ENCODE assay signal across 17 cellular contexts in the genomic region with DNA sequence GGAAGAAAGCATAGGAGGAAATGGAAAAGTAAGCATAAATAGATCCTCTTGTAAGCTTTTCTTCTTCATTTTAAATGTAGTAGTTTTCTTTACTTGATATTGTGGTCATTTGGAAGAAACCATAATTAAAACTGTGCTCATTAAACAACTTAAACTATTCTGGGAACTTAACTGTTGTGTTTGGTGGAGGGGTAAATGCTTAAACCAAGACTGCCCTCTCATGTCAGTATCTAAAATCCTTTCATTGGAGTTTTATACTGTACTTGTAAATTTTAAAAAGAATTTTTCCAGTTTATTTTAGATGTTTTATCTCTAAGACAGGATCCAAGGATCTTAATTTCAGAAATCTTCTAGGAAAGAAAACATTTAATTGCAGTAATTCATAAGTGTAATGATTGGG. TPM values are rescaled to one million over a fixed set of nuclear protein-coding genes. Genes with fewer than 3 reads are reported as not detected.
DNase-seq lines count a peak whose midpoint lies in the region; ATAC-seq, FAIRE-seq and TF ChIP-seq lines count a peak whose summit lies in the region.
"Had no signal": no experiment of that assay in that cellular context is flagged by ENCODE, and none has a peak within 500 bp of the region (broad histone marks: within the 10 kb centered on the region; RNA-seq: fewer than 3 reads in every experiment).

No MANE protein-coding gene starts in this region.

- no peaks in the 10 kb centered on the region for H3K4me1 ChIP-seq in GM12878 (ENCODE audit: control insufficient read depth, insufficient read depth, low read length)

- no peaks in the 10 kb centered on the region for H3K27me3 Mint-ChIP-seq in activated naive CD4-positive, alpha-beta T cell treated with anti-CD3 and anti-CD28 coated beads for 36 hours (ENCODE audit: low read depth)
- no peaks in the 10 kb centered on the region for H3K27me3 Mint-ChIP-seq in nephron (ENCODE audit: low read depth)

- FAIRE-seq in GM12878 (lab: Jason Lieb, UNC): peak; percentile 23
- FAIRE-seq: bronchial epithelial cell had no signal

- H3K4me3 Mint-ChIP-seq in activated naive CD4-positive, alpha-beta T cell treated with anti-CD3 and anti-CD28 coated beads for 36 hours: no peak overlapping the region
- no peak overlapping the region for H3K4me3 Mint-ChIP-seq in nephron

- POLR2A ChIA-PET in GM12878 (lab: Charles Lee): no interaction called here

- peak overlapping the region; percentile 48 for H3K27ac Mint-ChIP-seq in activated naive CD4-positive, alpha-beta T cell treated with anti-CD3 and anti-CD28 coated beads for 36 hours
- peak overlapping the region in 1 of 2 donors; percentile 23 for H3K27ac Mint-ChIP-seq in activated naive CD4-positive, alpha-beta T cell treated with anti-CD3 and anti-CD28 coated beads, Interleukin-2, amount 50 U/mL, for 72 hours
- peak overlapping the region; percentile 12 to 39 (median 30) for H3K27ac Mint-ChIP-seq in nephron

- no peaks in the 10 kb centered on the region for H3K9me3 Mint-ChIP-seq in activated naive CD4-positive, alpha-beta T cell treated with anti-CD3 and anti-CD28 coated beads for 36 hours
- peaks cover 0 to 3% of the 10 kb centered on the region in 2 donors for H3K9me3 Mint-ChIP-seq in activated naive CD4-positive, alpha-beta T cell treated with anti-CD3 and anti-CD28 coated beads, Interleukin-2, amount 50 U/mL, for 72 hours
- H3K9me3 Mint-ChIP-seq in nephron: no peaks in the 10 kb centered on the region

- H3K4me1 Mint-ChIP-seq in activated naive CD4-positive, alpha-beta T cell treated with anti-CD3 and anti-CD28 coated beads for 36 hours (ENCODE audit: low read depth): peaks cover 44% of the 10 kb centered on the region
- peaks cover 41% of the 10 kb centered on the region for H3K4me1 Mint-ChIP-seq in nephron

- intact Hi-C loops in activated naive CD4-positive, alpha-beta T cell treated with anti-CD3 and anti-CD28 coated beads for 36 hours (cut with micrococcal nuclease): no loop called here
- intact Hi-C loops in GM12878 (cut with micrococcal nuclease; ENCODE audit: unreplicated experiment): no loop called here

- TF ChIP-seq POLR2A in GM12878 (IDR thresholded peaks at IDR 0.05; ENCODE audit: low read depth, low read length): no peak

- H3K79me2 ChIP-seq in GM12878 (ENCODE audit: control insufficient read depth, insufficient read depth, low read length): 0 out of 2 replicates have a peak, but pooled peaks cover 2% of the 10 kb centered on the region

- H3K36me3 ChIP-seq in GM12878 (ENCODE audit: control insufficient read depth in 2 of 2, insufficient read depth in 2 of 2, low read length in 1 of 2): peaks cover 0 to 3% of the 10 kb centered on the region in 2 experiments; a peak in 2 of 4 replicates

- SMC1A ChIA-PET in GM12878 (lab: Charles Lee; ENCODE audit: uncharacterized antibody, unreplicated experiment): interaction anchor here (2.0 to 2.1 kb wide), 2 partner anchors 16 to 586 kb away, joined by 9 to 10 read pairs; no protein-coding TSS in a partner anchor

- no peak overlapping the region for H3K4me3 ChIP-seq in LNCaP clone FGC (ENCODE audit: low read depth, low read length)
- H3K4me3 ChIP-seq in GM12878: no peak overlapping the region

- H3K9ac ChIP-seq in GM12878 (ENCODE audit: control insufficient read depth, insufficient read depth, low read length): no peak overlapping the region

- no peaks in the 10 kb centered on the region for H3K9me3 ChIP-seq in GM12878 (replicated peaks; ENCODE audit: control insufficient read depth, insufficient read depth, low read length)

- H3K4me2 ChIP-seq in GM12878 (ENCODE audit: control insufficient read depth, insufficient read depth): no peak overlapping the region

- no peaks in the 10 kb centered on the region for H3K27me3 ChIP-seq in GM12878 (replicated peaks in 1 of 2; ENCODE audit: control insufficient read depth in 2 of 2, insufficient read depth in 2 of 2, low read length in 1 of 2)

- no TSS peak for BruUV-seq in GM12878 (replicated peaks; lab: Mats Ljungman, UMichigan)

- no peak for ATAC-seq in activated naive CD4-positive, alpha-beta T cell treated with anti-CD3 and anti-CD28 coated beads, Interleukin-2, amount 50 U/mL, for 72 hours
- ATAC-seq in GM12878 (no peak), HG03135 (IDR thresholded peaks at IDR 0.05; ENCODE audit: unreplicated experiment) (no peak)
- ATAC-seq: esophagus mucosa had no signal

- no peak overlapping the region for H2AFZ ChIP-seq in GM12878 (ENCODE audit: control insufficient read depth, low read depth, low read length)

- TF ChIP-seq EP300 in GM12878 (IDR thresholded peaks at IDR 0.05; ENCODE audit: borderline replicate concordance in 1 of 2, control insufficient read depth in 1 of 2, low read depth in 2 of 2, low read length in 2 of 2): no peak

- RAD21 ChIA-PET in GM12878 (lab: Charles Lee; ENCODE audit: unreplicated experiment): interaction anchor here (1.7 kb wide), 1 partner anchor 586 kb away, joined by 5 read pairs; no protein-coding TSS in a partner anchor

- TF ChIP-seq CTCF in LNCaP clone FGC (IDR thresholded peaks at IDR 0.05; ENCODE audit: control insufficient read depth, extremely low read depth, insufficient read depth) (peak; percentile 21; the same call in 1 of the 2 replicates), GM12878 (IDR thresholded peaks at IDR 0.05 in 2 of 3, conservative IDR thresholded peaks at IDR 0.05 in 1 of 3; ENCODE audit: control insufficient read depth in 2 of 3, extremely low read depth in 1 of 3, insufficient read depth in 1 of 3, low read depth in 3 of 3, low read length in 3 of 3) (no peak; a peak in 1 of 6 replicates), nephron (IDR thresholded peaks at IDR 0.05; ENCODE audit: unreplicated experiment in 3 of 3) (peak in 1 of 3 experiments; percentile 15)

- peaks cover 14% of the 10 kb centered on the region for H3K36me3 Mint-ChIP-seq in activated naive CD4-positive, alpha-beta T cell treated with anti-CD3 and anti-CD28 coated beads for 36 hours (ENCODE audit: low read depth)
- H3K36me3 Mint-ChIP-seq in activated naive CD4-positive, alpha-beta T cell treated with anti-CD3 and anti-CD28 coated beads, Interleukin-2, amount 50 U/mL, for 72 hours: peaks cover 0 to 13% of the 10 kb centered on the region in 2 donors
- peaks cover 15% of the 10 kb centered on the region for H3K36me3 Mint-ChIP-seq in nephron (ENCODE audit: low read depth)

- in situ Hi-C loops in GM12878 (cut with MboI): no loop called here

- no peaks in the 10 kb centered on the region for H4K20me1 ChIP-seq in GM12878 (ENCODE audit: control insufficient read depth, insufficient read depth)

- TF ChIP-seq RAD21 in GM12878 (IDR thresholded peaks at IDR 0.05; ENCODE audit: insufficient read depth, low read depth, low read length): 0 out of 2 replicates have a peak, but pooled peaks have one; percentile 9

- CTCF ChIA-PET in activated naive CD4-positive, alpha-beta T cell treated with anti-CD3 and anti-CD28 coated beads for 36 hours (lab: Charles Lee): no interaction called here
- CTCF ChIA-PET in GM12878 (lab: Yijun Ruan, JAX): interaction anchor here (1.4 to 2.0 kb wide), 3 partner anchors 19 to 586 kb away, joined by 8 to 12 read pairs (median 9); no protein-coding TSS in a partner anchor

- H3K27ac ChIP-seq in GM12878 (ENCODE audit: control insufficient read depth, insufficient read depth): no peak overlapping the region
- H3K27ac ChIP-seq: HL-60 had no signal

- no peak for DNase-seq in activated naive CD4-positive, alpha-beta T cell treated with anti-CD3 and anti-CD28 coated beads for 36 hours
- DNase-seq in activated naive CD4-positive, alpha-beta T cell treated with anti-CD3 and anti-CD28 coated beads, Interleukin-2, amount 50 U/mL, for 72 hours (ENCODE audit: low spot score in 2 of 2): no peak
- DNase-seq in LNCaP clone FGC (ENCODE audit: low read depth) (no peak), GM12878 (ENCODE audit: low read depth, low spot score) (no peak), dedifferentiated amniotic fluid mesenchymal stem cell (ENCODE audit: extremely low spot score) (no peak)
- DNase-seq in activated CD4-positive, CD25-positive, alpha-beta regulatory T cell treated with anti-CD3 and anti-CD28 coated beads, Interleukin-2, amount 50 U/mL, for 72 hours: no peak
- DNase-seq: activated CD4-positive, alpha-beta T cell treated with anti-CD3 and anti-CD28 coated beads, Interleukin-2, amount 50 U/mL, for 48 hours; activated T-cell treated with anti-CD3 and anti-CD28 coated beads, Interleukin-2, amount 50 U/mL, for 1 hour; NCI-H1105; NCI-H2081; NCI-H510A; Right ventricle myocardium superior had no signal

RNA-seq across cellular contexts. Expression of a gene that starts 41.4 kb away (rescaled TPM):
- total RNA-seq in activated naive CD4-positive, alpha-beta T cell treated with anti-CD3 and anti-CD28 coated beads for 36 hours: 10 to 100 TPM; 18.2 to 19.2 TPM
- 10 to 100 TPM; 17.6 to 21.3 TPM for total RNA-seq in activated naive CD4-positive, alpha-beta T cell treated with anti-CD3 and anti-CD28 coated beads, Interleukin-2, amount 50 U/mL, for 72 hours
- 33.9 and 34.8 TPM in 2 replicates for total RNA-seq in GM12878 (2013; cell fraction: nucleolus; rRNA removed)
- total RNA-seq in GM12878 (2014; rRNA removed) (17.7 and 20.7 TPM in 2 replicates), GM12878 (2014; rRNA removed; fragmentation: Illumina TruSeq; extraction: Trizol) (19.0 and 19.7 TPM in 2 replicates), GM12878 (2021) (17.0 and 17.1 TPM in 2 replicates)
- polyA plus RNA-seq in GM12878 (2011; ENCODE audit: low read depth): 2.0 TPM
- polyA plus RNA-seq in GM12878 (2011; rRNA removed) (24.6 and 30.8 TPM in 2 replicates), GM12878 (2014; fragmentation: Illumina TruSeq; extraction: Trizol) (13.0 and 15.1 TPM in 2 replicates), GM12878 (2014; fragmentation: Nextera tagmentation; extraction: Ambion mirVana) (10 to 100 TPM in 1 of 2 experiments, 1 to 10 TPM in 1; 7.5 to 12.1 TPM), GM12878 (2014; rRNA removed) (7.9 and 8.2 TPM in 2 replicates), GM12878 (2016; fragmentation: Nextera tagmentation; extraction: Ambion mirVana) (10 to 100 TPM in 1 of 2 experiments, 1 to 10 TPM in 1; 8.6 to 10.2 TPM)
- polyA plus RNA-seq in GM12878 (2011; cell fraction: cytosol; rRNA removed): 9.9 and 11.9 TPM in 2 replicates
- 16.4 and 19.2 TPM in 2 replicates for polyA plus RNA-seq in GM12878 (2011; cell fraction: nucleus; rRNA removed)
- 3.7 and 4.8 TPM in 2 replicates for polyA plus RNA-seq in GM12878 (2012)
- polyA minus RNA-seq in GM12878 (2011; rRNA and poly(A)+ RNA removed): 42.3 and 54.1 TPM in 2 replicates
- polyA minus RNA-seq in GM12878 (2011; cell fraction: cytosol; rRNA and poly(A)+ RNA removed): 16.8 and 17.9 TPM in 2 replicates
- 17.5 and 20.8 TPM in 2 replicates for polyA minus RNA-seq in GM12878 (2011; cell fraction: nucleus; rRNA and poly(A)+ RNA removed)

RNA-seq across cellular contexts. Expression of a gene that starts 52.6 kb away (rescaled TPM):
- 1 to 10 TPM; 5.8 to 8.6 TPM for total RNA-seq in activated naive CD4-positive, alpha-beta T cell treated with anti-CD3 and anti-CD28 coated beads for 36 hours
- 1 to 10 TPM; 4.6 to 9.4 TPM for total RNA-seq in activated naive CD4-positive, alpha-beta T cell treated with anti-CD3 and anti-CD28 coated beads, Interleukin-2, amount 50 U/mL, for 72 hours
- total RNA-seq in GM12878 (2013; cell fraction: nucleolus; rRNA removed): 7.6 and 11.6 TPM in 2 replicates
- total RNA-seq in GM12878 (2014; rRNA removed): 9.0 and 10.4 TPM in 2 replicates
- 10.5 and 12.3 TPM in 2 replicates for total RNA-seq in GM12878 (2014; rRNA removed; fragmentation: Illumina TruSeq; extraction: Trizol)
- total RNA-seq in GM12878 (2021): 8.0 and 8.7 TPM in 2 replicates
- 6.3 TPM for polyA plus RNA-seq in GM12878 (2011; ENCODE audit: low read depth)
- 13.0 and 17.0 TPM in 2 replicates for polyA plus RNA-seq in GM12878 (2011; rRNA removed)
- 5.1 and 5.2 TPM in 2 replicates for polyA plus RNA-seq in GM12878 (2011; cell fraction: cytosol; rRNA removed)
- polyA plus RNA-seq in GM12878 (2011; cell fraction: nucleus; rRNA removed): 3.0 and 4.5 TPM in 2 replicates
- polyA plus RNA-seq in GM12878 (2012): 4.9 and 5.1 TPM in 2 replicates
- 10.1 and 12.9 TPM in 2 replicates for polyA plus RNA-seq in GM12878 (2014; fragmentation: Illumina TruSeq; extraction: Trizol)
- polyA plus RNA-seq in GM12878 (2014; fragmentation: Nextera tagmentation; extraction: Ambion mirVana): 10 to 100 TPM; 12.9 to 17.1 TPM
- 7.4 and 9.1 TPM in 2 replicates for polyA plus RNA-seq in GM12878 (2014; rRNA removed)
- polyA plus RNA-seq in GM12878 (2016; fragmentation: Nextera tagmentation; extraction: Ambion mirVana): 10 to 100 TPM; 14.9 to 17.8 TPM
- 3.6 and 12.7 TPM in 2 replicates for polyA minus RNA-seq in GM12878 (2011; rRNA and poly(A)+ RNA removed)
- polyA minus RNA-seq in GM12878 (2011; cell fraction: cytosol; rRNA and poly(A)+ RNA removed): 4.1 and 5.6 TPM in 2 replicates
- 3.9 and 4.1 TPM in 2 replicates for polyA minus RNA-seq in GM12878 (2011; cell fraction: nucleus; rRNA and poly(A)+ RNA removed)
